Comparison of ENCODE assay signal across 20 cellular contexts in the genomic region with DNA sequence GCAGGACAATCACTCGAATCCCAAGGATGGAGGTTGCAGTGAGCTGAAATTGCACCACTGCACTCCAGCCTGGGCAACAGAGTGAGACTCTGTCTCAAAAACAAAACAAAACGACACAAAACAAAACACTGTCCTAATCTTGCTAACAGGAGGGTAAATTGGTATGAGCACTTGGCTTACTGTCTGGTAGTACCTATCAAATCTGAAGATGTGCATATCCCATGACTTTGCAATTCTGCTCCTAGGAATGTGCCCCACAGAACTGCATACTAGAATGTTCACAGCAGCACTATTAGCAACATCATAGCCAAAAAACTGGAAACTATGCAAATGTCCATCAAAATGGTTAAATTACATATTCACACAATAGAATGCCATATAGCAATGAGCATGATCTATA. TPM values are rescaled to one million over a fixed set of nuclear protein-coding genes. Genes with fewer than 3 reads are reported as not detected.
DNase-seq lines count a peak whose midpoint lies in the region; ATAC-seq, FAIRE-seq and TF ChIP-seq lines count a peak whose summit lies in the region.
"Had no signal": no experiment of that assay in that cellular context is flagged by ENCODE, and none has a peak within 500 bp of the region (broad histone marks: within the 10 kb centered on the region; RNA-seq: fewer than 3 reads in every experiment).

No MANE protein-coding gene starts in this region.

- H3K79me2 ChIP-seq in astrocyte (ENCODE audit: insufficient read depth, low read length): no peaks in the 10 kb centered on the region

- H3K9me3 ChIP-seq in astrocyte (ENCODE audit: insufficient read depth, low read depth, low read length): no peaks in the 10 kb centered on the region
- H3K9me3 ChIP-seq in effector memory CD4-positive, alpha-beta T cell (ENCODE audit: control insufficient read depth, low read length): no peaks in the 10 kb centered on the region
- H3K9me3 ChIP-seq: HAP-1 had no signal

- H3K36me3 Mint-ChIP-seq in HFFc6 (ENCODE audit: low read depth): peaks cover 57% of the 10 kb centered on the region
- H3K36me3 Mint-ChIP-seq in astrocyte (ENCODE audit: low read depth, unreplicated experiment): peaks cover 33% of the 10 kb centered on the region
- peaks cover 64% of the 10 kb centered on the region for H3K36me3 Mint-ChIP-seq in endothelial cell (ENCODE audit: low read depth, unreplicated experiment)

- peaks cover 8% of the 10 kb centered on the region for H4K20me1 ChIP-seq in astrocyte (ENCODE audit: insufficient read depth, low read length)

- H3K27me3 ChIP-seq in astrocyte (ENCODE audit: insufficient read depth, low read length): no peaks in the 10 kb centered on the region
- H3K27me3 ChIP-seq in effector memory CD4-positive, alpha-beta T cell (replicated peaks; ENCODE audit: control insufficient read depth, insufficient read depth, low read length, poor library complexity, severe bottlenecking): no peaks in the 10 kb centered on the region

- peaks cover 13% of the 10 kb centered on the region for H3K36me3 ChIP-seq in astrocyte (ENCODE audit: insufficient read depth, low read length)
- H3K36me3 ChIP-seq in effector memory CD4-positive, alpha-beta T cell (ENCODE audit: control insufficient read depth, insufficient read depth, low read length): no peaks in the 10 kb centered on the region

- FAIRE-seq in astrocyte (lab: Jason Lieb, UNC) (no peak), urothelium cell line (lab: Jason Lieb, UNC) (peak; percentile 55)
- FAIRE-seq: GM12891, GM18507, H54 had no signal

- peaks cover 6% of the 10 kb centered on the region; the same call in 1 of the 2 replicates for H3K27me3 Mint-ChIP-seq in HFFc6 (ENCODE audit: insufficient read depth)
- H3K27me3 Mint-ChIP-seq in astrocyte (ENCODE audit: low read depth, unreplicated experiment): no peaks in the 10 kb centered on the region
- peaks cover 4% of the 10 kb centered on the region for H3K27me3 Mint-ChIP-seq in endothelial cell (ENCODE audit: unreplicated experiment)
- H3K27me3 Mint-ChIP-seq: CD4-positive, alpha-beta memory T cell had no signal

- TF ChIP-seq CTCF in HFFc6 (IDR thresholded peaks at IDR 0.05) (no peak), astrocyte (IDR thresholded peaks at IDR 0.05; ENCODE audit: insufficient read depth, low read depth, low read length) (no peak), endothelial cell (IDR thresholded peaks at IDR 0.05; ENCODE audit: unreplicated experiment) (no peak)

- H3K27ac ChIP-seq in astrocyte (ENCODE audit: low read depth, low read length): no peak overlapping the region
- no peak overlapping the region for H3K27ac ChIP-seq in effector memory CD4-positive, alpha-beta T cell (ENCODE audit: insufficient read depth, low read length, poor library complexity, severe bottlenecking)

- DNase-seq in HFFc6 (no peak), astrocyte (ENCODE audit: low read depth) (no peak), endothelial cell (ENCODE audit: low spot score) (no peak), urothelium cell line (ENCODE audit: low spot score) (no peak), OCI-M2 (lab: John Stamatoyannopoulos, UW; ENCODE audit: unreplicated experiment) (no peak)
- no peak for DNase-seq in effector memory CD4-positive, alpha-beta T cell
- DNase-seq: C1 segment of cervical spinal cord; Calu3; CD4-positive, alpha-beta memory T cell; COR-L47; DMS53; DMS79 treated with DMSO at 0.1 percent for 48 hours; GF-D8; GOT3 had no signal

- H3K4me3 ChIP-seq in astrocyte (ENCODE audit: insufficient read depth, low read depth, low read length): no peak overlapping the region
- H3K4me3 ChIP-seq in effector memory CD4-positive, alpha-beta T cell (ENCODE audit: insufficient read depth, low read depth, low read length, poor library complexity, severe bottlenecking): no peak overlapping the region
- H3K4me3 ChIP-seq: HAP-1 had no signal

- H3K27ac Mint-ChIP-seq in HFFc6 (peak overlapping the region; percentile 13; the same call in 1 of the 2 replicates), astrocyte (ENCODE audit: unreplicated experiment) (no peak overlapping the region), endothelial cell (ENCODE audit: unreplicated experiment) (no peak overlapping the region)

- H3K4me2 ChIP-seq in astrocyte (ENCODE audit: low read length): no peak overlapping the region

- H3K4me3 Mint-ChIP-seq in HFFc6 (no peak overlapping the region), astrocyte (ENCODE audit: unreplicated experiment) (peak overlapping the region; percentile 8), endothelial cell (ENCODE audit: unreplicated experiment) (peak overlapping the region; percentile 77)
- H3K4me3 Mint-ChIP-seq: CD4-positive, alpha-beta memory T cell had no signal

- no peak overlapping the region for H2AFZ ChIP-seq in astrocyte (ENCODE audit: low read depth, low read length)

- H3K4me1 Mint-ChIP-seq in HFFc6 (ENCODE audit: low read depth) (no peaks in the 10 kb centered on the region), astrocyte (ENCODE audit: low read depth, unreplicated experiment) (no peaks in the 10 kb centered on the region), endothelial cell (ENCODE audit: unreplicated experiment) (no peaks in the 10 kb centered on the region)
- H3K4me1 Mint-ChIP-seq: CD4-positive, alpha-beta memory T cell had no signal

- no peaks in the 10 kb centered on the region for H3K4me1 ChIP-seq in astrocyte (ENCODE audit: insufficient read depth, low read length)
- H3K4me1 ChIP-seq in effector memory CD4-positive, alpha-beta T cell (ENCODE audit: control insufficient read depth, insufficient read depth, low read length, poor library complexity, severe bottlenecking): no peaks in the 10 kb centered on the region
- H3K4me1 ChIP-seq: HAP-1 had no signal

- ATAC-seq in HG03378 (IDR thresholded peaks at IDR 0.05; ENCODE audit: unreplicated experiment): no peak

- H3K9me3 Mint-ChIP-seq in HFFc6 (no peaks in the 10 kb centered on the region), astrocyte (ENCODE audit: unreplicated experiment) (no peaks in the 10 kb centered on the region), endothelial cell (ENCODE audit: unreplicated experiment) (no peaks in the 10 kb centered on the region)

- H3K9ac ChIP-seq in astrocyte (ENCODE audit: low read length): no peak overlapping the region

RNA-seq across cellular contexts. Expression of a gene that starts 15.7 kb away (rescaled TPM):
- total RNA-seq in HFFc6 (2021; fragmentation: NEBNext Ultra II Directional; extraction: Animal tissue kit (Norgen Biotek cat#: 25700)): 10 to 100 TPM; 82.0 to 96.1 (median 86.5) TPM
- total RNA-seq in astrocyte: 31.3 and 38.3 TPM in 2 replicates
- 82.6 TPM for total RNA-seq in endothelial cell (ENCODE audit: unreplicated experiment)

RNA-seq across cellular contexts. Expression of a gene that starts 23.8 kb away (rescaled TPM):
- total RNA-seq in HFFc6 (2021; fragmentation: NEBNext Ultra II Directional; extraction: Animal tissue kit (Norgen Biotek cat#: 25700)): under 1 TPM in 2 of 6 experiments, not detected in 4; 0.09 TPM
- 0.34 and 0.38 TPM in 2 replicates for total RNA-seq in astrocyte
- total RNA-seq in endothelial cell (ENCODE audit: unreplicated experiment): 1.6 TPM
- total RNA-seq: A673; CD4-positive, alpha-beta memory T cell had no signal
